ENCODE assay signal across 15 cellular contexts in genomic region chr15:95277266-95277665, GRCh38.
A peak's percentile ranks its signal among the peaks of the same experiment; 100 is the strongest.
DNase-seq lines count a peak whose midpoint lies in the region; ATAC-seq, FAIRE-seq and TF ChIP-seq lines count a peak whose summit lies in the region.
"Had no signal": no experiment of that assay in that cellular context is flagged by ENCODE, and none has a peak within 500 bp of the region (broad histone marks: within the 10 kb centered on the region; RNA-seq: fewer than 3 reads in every experiment).

No MANE protein-coding gene starts in this region.

- H3K27me3 ChIP-seq in ACC112 (ENCODE audit: insufficient read depth, low read length): no peaks in the 10 kb centered on the region
- peaks cover 0 to 1% (median 0%) of the 10 kb centered on the region in 4 experiments; a peak in 1 of 7 replicates for H3K27me3 ChIP-seq in H1 (replicated peaks in 1 of 4; ENCODE audit: control insufficient read depth in 3 of 4, extremely low read depth in 1 of 4, insufficient read depth in 3 of 4, low read length in 3 of 4)

- no peak overlapping the region for H2AK5ac ChIP-seq in H1 (ENCODE audit: low read depth, low read length)

- H3K27me3 Mint-ChIP-seq in nephron progenitor cell (ENCODE audit: low read depth, poor library complexity): peaks cover 4% of the 10 kb centered on the region
- peaks cover 4% of the 10 kb centered on the region for H3K27me3 Mint-ChIP-seq in glutamatergic neuron (ENCODE audit: unreplicated experiment)

- H2BK120ac ChIP-seq in H1 (replicated peaks; ENCODE audit: low read depth, low read length): no peak overlapping the region

- H3K79me2 ChIP-seq in ACC112 (ENCODE audit: control insufficient read depth, insufficient read depth, low read length, unreplicated experiment) (no peaks in the 10 kb centered on the region), H1 (ENCODE audit: control insufficient read depth in 1 of 2, insufficient read depth in 2 of 2, low read length in 2 of 2) (no peaks in the 10 kb centered on the region)

- POLR2A ChIA-PET in H1 (lab: Charles Lee; ENCODE audit: partially characterized antibody): interaction anchor here (0.6 kb wide), 2 partner anchors 590 to 980 kb away, joined by 3 read pairs; no protein-coding TSS in a partner anchor

- no peaks in the 10 kb centered on the region for H3K36me3 ChIP-seq in ACC112 (ENCODE audit: insufficient read depth, low read length)
- no peaks in the 10 kb centered on the region for H3K36me3 ChIP-seq in H1 (ENCODE audit: control insufficient read depth in 2 of 4, insufficient read depth in 4 of 4, low read length in 3 of 4)

- no peaks in the 10 kb centered on the region for H3K23me2 ChIP-seq in H1 (ENCODE audit: low read depth, low read length)

- no peak overlapping the region for H4K5ac ChIP-seq in H1 (ENCODE audit: insufficient read length, low read depth, low read length)

- no peaks in the 10 kb centered on the region for H4K20me1 ChIP-seq in H1 (replicated peaks in 1 of 2; ENCODE audit: control insufficient read depth in 1 of 2, insufficient read depth in 2 of 2, low read length in 2 of 2)

- H3K4me2 ChIP-seq in H1 (ENCODE audit: insufficient read depth in 1 of 2, low read depth in 2 of 2, low read length in 2 of 2): no peak overlapping the region

- H3K4me3 ChIP-seq in ACC112 (ENCODE audit: low read depth, low read length) (no peak overlapping the region), H1 (ENCODE audit: extremely low read depth in 1 of 4, insufficient read depth in 2 of 4, low read depth in 3 of 4, low read length in 4 of 4) (no peak overlapping the region), lower leg skin (ENCODE audit: low read depth, poor library complexity, severe bottlenecking) (no peak overlapping the region)
- H3K4me3 ChIP-seq: GM12878 had no signal

- ATAC-seq in GM18520 (IDR thresholded peaks at IDR 0.05; ENCODE audit: unreplicated experiment) (no peak), HG03378 (IDR thresholded peaks at IDR 0.05; ENCODE audit: unreplicated experiment) (no peak)
- ATAC-seq: activated T-cell treated with anti-CD3 and anti-CD28 coated beads, Interleukin-2, amount 50 U/mL, for 4 hours; GM12878 had no signal

- H3K79me1 ChIP-seq in H1 (ENCODE audit: low read depth, low read length): no peaks in the 10 kb centered on the region

- H3K27ac Mint-ChIP-seq in nephron progenitor cell: peak overlapping the region; percentile 89
- no peak overlapping the region for H3K27ac Mint-ChIP-seq in glutamatergic neuron (ENCODE audit: unreplicated experiment)

- H3K4me3 Mint-ChIP-seq in nephron progenitor cell (no peak overlapping the region), glutamatergic neuron (ENCODE audit: unreplicated experiment) (no peak overlapping the region)
- H3K4me3 Mint-ChIP-seq: activated T-cell treated with anti-CD3 and anti-CD28 coated beads, Interleukin-2, amount 50 U/mL, for 4 hours had no signal

- no peak overlapping the region for H3K14ac ChIP-seq in H1 (ENCODE audit: insufficient read length)

- H3K9me3 Mint-ChIP-seq in nephron progenitor cell (peaks cover 18% of the 10 kb centered on the region), glutamatergic neuron (ENCODE audit: unreplicated experiment) (peaks cover 2% of the 10 kb centered on the region)

- H2BK20ac ChIP-seq in H1 (ENCODE audit: low read length): no peak overlapping the region

- H3K18ac ChIP-seq in H1 (ENCODE audit: extremely low read depth, low read length): no peak overlapping the region

- TF ChIP-seq POLR2A in H1 (IDR thresholded peaks at IDR 0.05; ENCODE audit: control extremely low read depth in 1 of 2, low read depth in 2 of 2, low read length in 2 of 2) (no peak), lower leg skin (IDR thresholded peaks at IDR 0.05) (no peak)

- no peak overlapping the region for H3K4ac ChIP-seq in H1 (replicated peaks; ENCODE audit: insufficient read length, low read depth, low read length)

- no peak for TF ChIP-seq EP300 in H1 (IDR thresholded peaks at IDR 0.05; ENCODE audit: borderline replicate concordance in 1 of 2, low read depth in 2 of 2, low read length in 2 of 2)

- H2BK5ac ChIP-seq in H1 (ENCODE audit: low read depth, low read length): no peak overlapping the region

- peaks cover 23% of the 10 kb centered on the region for H3K36me3 Mint-ChIP-seq in nephron progenitor cell (ENCODE audit: low read depth)
- H3K36me3 Mint-ChIP-seq in glutamatergic neuron (ENCODE audit: unreplicated experiment): no peaks in the 10 kb centered on the region

- TF ChIP-seq CTCF in H1 (IDR thresholded peaks at IDR 0.05; ENCODE audit: control extremely low read depth in 1 of 3, insufficient read depth in 1 of 3, low read depth in 1 of 3, low read length in 3 of 3) (no peak), nephron progenitor cell (IDR thresholded peaks at IDR 0.05) (no peak), lower leg skin (IDR thresholded peaks at IDR 0.05) (no peak), glutamatergic neuron (IDR thresholded peaks at IDR 0.05; ENCODE audit: partially characterized antibody, unreplicated experiment) (no peak)

- intact Hi-C loops in lower leg skin (cut with DNase I; ENCODE audit: low total_unique reads): no loop called here

- H2BK12ac ChIP-seq in H1 (ENCODE audit: low read depth, low read length): no peak overlapping the region

- FAIRE-seq in H1 (lab: Jason Lieb, UNC): no peak
- FAIRE-seq: GM12878, GM19239 had no signal

- H3K9ac ChIP-seq in H1 (replicated peaks in 1 of 4; ENCODE audit: extremely low read depth in 1 of 4, low read depth in 3 of 4, low read length in 3 of 4): no peak overlapping the region

- no peaks in the 10 kb centered on the region for H3K9me3 ChIP-seq in H1 (ENCODE audit: insufficient read depth in 2 of 2, low read depth in 1 of 2, low read length in 1 of 2)

- CTCF ChIA-PET in H1 (lab: Charles Lee; ENCODE audit: partially characterized antibody): interaction anchor here (0.6 to 1.7 kb wide), 3 partner anchors 15 to 1068 kb away, joined by 3 to 7 read pairs (median 6); no protein-coding TSS in a partner anchor

- H3K4me1 ChIP-seq in ACC112 (ENCODE audit: control insufficient read depth, insufficient read depth, low read length, unreplicated experiment) (peaks cover 7% of the 10 kb centered on the region), H1 (replicated peaks in 1 of 4; ENCODE audit: control insufficient read depth in 3 of 4, insufficient read depth in 4 of 4, low read length in 3 of 4) (no peaks in the 10 kb centered on the region; a peak in 1 of 7 replicates)

- H3K4me1 Mint-ChIP-seq in nephron progenitor cell: peaks cover 28% of the 10 kb centered on the region
- H3K4me1 Mint-ChIP-seq in glutamatergic neuron (ENCODE audit: low read depth, unreplicated experiment): no peaks in the 10 kb centered on the region

- no peak overlapping the region for H3K23ac ChIP-seq in H1 (ENCODE audit: insufficient read length)

- H2BK15ac ChIP-seq in H1 (ENCODE audit: low read length): no peak overlapping the region

- DNase-seq in LHCN-M2 (ENCODE audit: low read depth): peak; percentile 85
- DNase-seq in H1 (ENCODE audit: low read depth in 1 of 2, low spot score in 2 of 2): no peak
- no peak for DNase-seq in nephron progenitor cell
- DNase-seq in lower leg skin (ENCODE audit: low spot score in 2 of 2): no peak
- DNase-seq in glutamatergic neuron: no peak
- DNase-seq: ACHN; activated T-cell treated with anti-CD3 and anti-CD28 coated beads, Interleukin-2, amount 50 U/mL, for 4 hours; MV-4-11; SW 1271; trophoblast cell had no signal

- peak overlapping the region; percentile 28 for H2AFZ ChIP-seq in ACC112 (ENCODE audit: low read length, unreplicated experiment)
- 0 out of 2 replicates have a peak overlapping the region, but pooled peaks have one; percentile 24 for H2AFZ ChIP-seq in H1 (ENCODE audit: low read length)

- H3K56ac ChIP-seq in H1 (replicated peaks; ENCODE audit: insufficient read length, low read depth, low read length): no peak overlapping the region

- 96% methylated on average over 3 of the region's 3 CpGs; no CpG with 5 or more reads in 1 of the 2 experiments for WGBS in H1 (ENCODE audit: extremely low coverage in 1 of 2, insufficient coverage in 1 of 2, insufficient read length in 1 of 2, insufficient replicate concordance in 2 of 2, low coverage in 1 of 2, low lambda C conversion rate in 2 of 2, missing lambda C conversion rate in 1 of 2), 2 experiments
- WGBS in lower leg skin, 2 donors: 71 to 80% methylated on average over 3 of the region's 3 CpGs

- no peak overlapping the region for H4K8ac ChIP-seq in H1 (ENCODE audit: extremely low read depth, insufficient read depth, low read length)

- no peak for TF ChIP-seq RAD21 in H1 (IDR thresholded peaks at IDR 0.05 in 1 of 2, conservative IDR thresholded peaks at IDR 0.05 in 1 of 2; ENCODE audit: low read depth in 2 of 2, low read length in 2 of 2)

- H3K27ac ChIP-seq in ACC112 (ENCODE audit: low read depth, low read length): peak overlapping the region; percentile 22; the same call in 1 of the 2 replicates
- no peak overlapping the region for H3K27ac ChIP-seq in H1 (ENCODE audit: low read depth, low read length)

- no peak overlapping the region for H4K91ac ChIP-seq in H1 (replicated peaks; ENCODE audit: insufficient read length, low read length)

TF ChIP-seq in H1, 55 proteins besides CTCF, POLR2A, EP300 and RAD21 (continues in another document):
- no peak for TF ChIP-seq CEBPB (IDR thresholded peaks at IDR 0.05; ENCODE audit: low read depth, low read length)
- no peak for TF ChIP-seq BACH1 (IDR thresholded peaks at IDR 0.05; ENCODE audit: low read length)
- no peak for TF ChIP-seq FOSL1 (IDR thresholded peaks at IDR 0.05; ENCODE audit: insufficient read depth, low read depth, low read length)
- TF ChIP-seq HDAC2 (IDR thresholded peaks at IDR 0.05; ENCODE audit: borderline replicate concordance in 1 of 2, low read depth in 2 of 2, low read length in 2 of 2): no peak
- no peak for TF ChIP-seq KDM5A (IDR thresholded peaks at IDR 0.05; ENCODE audit: low read length)
- no peak for TF ChIP-seq SRF (IDR thresholded peaks at IDR 0.05; ENCODE audit: low read depth, low read length)
- no peak for TF ChIP-seq SIRT6 (IDR thresholded peaks at IDR 0.05; ENCODE audit: low read length)
- TF ChIP-seq KDM4A (IDR thresholded peaks at IDR 0.05; ENCODE audit: low read depth, low read length, severe bottlenecking): no peak
- TF ChIP-seq RFX5 (IDR thresholded peaks at IDR 0.05; ENCODE audit: borderline replicate concordance, low read depth, low read length): no peak
- TF ChIP-seq, protein P1, sequence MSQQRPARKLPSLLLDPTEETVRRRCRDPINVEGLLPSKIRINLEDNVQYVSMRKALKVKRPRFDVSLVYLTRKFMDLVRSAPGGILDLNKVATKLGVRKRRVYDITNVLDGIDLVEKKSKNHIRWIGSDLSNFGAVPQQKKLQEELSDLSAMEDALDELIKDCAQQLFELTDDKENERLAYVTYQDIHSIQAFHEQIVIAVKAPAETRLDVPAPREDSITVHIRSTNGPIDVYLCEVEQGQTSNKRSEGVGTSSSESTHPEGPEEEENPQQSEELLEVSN (IDR thresholded peaks at IDR 0.05): no peak
- TF ChIP-seq CHD2 (IDR thresholded peaks at IDR 0.05; ENCODE audit: low read length): no peak
